Comparison of ENCODE assay signal across 25 cellular contexts in genomic region chr16:50731989-50732589, GRCh38. TPM values are rescaled to one million over a fixed set of nuclear protein-coding genes. Genes with fewer than 3 reads are reported as not detected.
A peak's percentile ranks its signal among the peaks of the same experiment; 100 is the strongest.
DNase-seq lines count a peak whose midpoint lies in the region; ATAC-seq and TF ChIP-seq lines count a peak whose summit lies in the region.
"Had no signal": no experiment of that assay in that cellular context is flagged by ENCODE, and none has a peak within 500 bp of the region (broad histone marks: within the 10 kb centered on the region; RNA-seq: fewer than 3 reads in every experiment).

No MANE protein-coding gene starts in this region.

- TF ChIP-seq CTCF in activated CD8-positive, alpha-beta T cell treated with anti-CD3 and anti-CD28 coated beads for 36 hours (IDR thresholded peaks at IDR 0.05): no peak
- TF ChIP-seq CTCF in HEK293 (tag by site-specific recombination; IDR thresholded peaks at IDR 0.05) (no peak), transverse colon (IDR thresholded peaks at IDR 0.05) (no peak)

- CTCF ChIA-PET in activated CD8-positive, alpha-beta T cell treated with anti-CD3 and anti-CD28 coated beads, Interleukin-2, amount 10 ng/mL, durations not matched to agents 7 days and 5 days (lab: Charles Lee): interaction anchor here (2.0 to 3.9 kb wide), 3 partner anchors 10 to 64 kb away, joined by 6 to 18 read pairs (median 9); partner anchors contain the start of gene CYLD
- CTCF ChIA-PET in activated CD8-positive, alpha-beta T cell treated with anti-CD3 and anti-CD28 coated beads for 36 hours (lab: Charles Lee): interaction anchor here (0.8 to 4.8 kb wide), 4 partner anchors 10 to 67 kb away, joined by 3 to 34 read pairs (median 6); partner anchors contain the start of gene CYLD
- CTCF ChIA-PET in HEK293 (lab: Yijun Ruan, JAX): interaction anchor here (0.5 to 1.0 kb wide), 4 partner anchors 19 to 1324 kb away, joined by 3 read pairs; no protein-coding TSS in a partner anchor

- H3K9me3 Mint-ChIP-seq in activated CD8-positive, alpha-beta T cell treated with anti-CD3 and anti-CD28 coated beads, Interleukin-2, amount 10 ng/mL, durations not matched to agents 7 days and 5 days (ENCODE audit: insufficient read depth): no peaks in the 10 kb centered on the region
- H3K9me3 Mint-ChIP-seq in activated CD8-positive, alpha-beta T cell treated with anti-CD3 and anti-CD28 coated beads for 36 hours: no peaks in the 10 kb centered on the region
- no peaks in the 10 kb centered on the region for H3K9me3 Mint-ChIP-seq in stimulated activated effector memory CD8-positive, alpha-beta T cell treated with anti-CD3 and anti-CD28 coated beads, Interleukin-12 subunit alpha, Interleukin-12 subunit beta, amount 100 ng/mL, for 72 hours
- H3K9me3 Mint-ChIP-seq in natural killer cell treated with Interleukin-12 subunit alpha and Interleukin-12 subunit beta and Interleukin-15 and Interleukin-18, amount 100 ng/mL, for 72 hours: no peaks in the 10 kb centered on the region
- H3K9me3 Mint-ChIP-seq: activated T-helper 2 cell treated with anti-CD3 and anti-CD28 coated beads, Interferon-gamma antibody, Interleukin-2, Interleukin-4, amounts not matched to agents 10 μg/mL and 5 μg/mL and 100 μg/mL, durations not matched to agents 14 hours and 24 hours and 36 hours had no signal

- no peak overlapping the region for H3K4me3 ChIP-seq in HEK293 (ENCODE audit: low read depth, low read length)
- no peak overlapping the region for H3K4me3 ChIP-seq in transverse colon
- H3K4me3 ChIP-seq: BLaER1, lower lobe of right lung, mucosa of descending colon, psoas muscle had no signal

- H3K27me3 Mint-ChIP-seq in activated CD8-positive, alpha-beta T cell treated with anti-CD3 and anti-CD28 coated beads, Interleukin-2, amount 10 ng/mL, durations not matched to agents 7 days and 5 days (ENCODE audit: low read depth): no peaks in the 10 kb centered on the region
- H3K27me3 Mint-ChIP-seq in activated CD8-positive, alpha-beta T cell treated with anti-CD3 and anti-CD28 coated beads for 36 hours: no peaks in the 10 kb centered on the region
- H3K27me3 Mint-ChIP-seq in natural killer cell treated with Interleukin-12 subunit alpha and Interleukin-12 subunit beta and Interleukin-15 and Interleukin-18, amount 100 ng/mL, for 72 hours: no peaks in the 10 kb centered on the region

- WGBS in transverse colon (ENCODE audit: low coverage in 1 of 2), 2 donors: 87 to 90% methylated on average over 6 to 8 of the region's 8 CpGs

- H3K27ac Mint-ChIP-seq in activated CD8-positive, alpha-beta T cell treated with anti-CD3 and anti-CD28 coated beads, Interleukin-2, amount 10 ng/mL, durations not matched to agents 7 days and 5 days: peak overlapping the region; percentile 77
- H3K27ac Mint-ChIP-seq in activated CD8-positive, alpha-beta T cell treated with anti-CD3 and anti-CD28 coated beads for 36 hours: no peak overlapping the region
- peak overlapping the region; percentile 39 for H3K27ac Mint-ChIP-seq in stimulated activated effector memory CD8-positive, alpha-beta T cell treated with anti-CD3 and anti-CD28 coated beads, Interleukin-12 subunit alpha, Interleukin-12 subunit beta, amount 100 ng/mL, for 72 hours
- H3K27ac Mint-ChIP-seq in natural killer cell treated with Interleukin-12 subunit alpha and Interleukin-12 subunit beta and Interleukin-15 and Interleukin-18, amount 100 ng/mL, for 72 hours: peak overlapping the region in 1 of 2 donors; percentile 39

- intact Hi-C loops in activated CD8-positive, alpha-beta T cell treated with anti-CD3 and anti-CD28 coated beads for 36 hours (cut with micrococcal nuclease): no loop called here
- intact Hi-C loops in transverse colon (cut with DNase I; ENCODE audit: low total_unique reads): no loop called here

- peaks cover 18% of the 10 kb centered on the region for H3K4me1 Mint-ChIP-seq in activated CD8-positive, alpha-beta T cell treated with anti-CD3 and anti-CD28 coated beads, Interleukin-2, amount 10 ng/mL, durations not matched to agents 7 days and 5 days (ENCODE audit: low read depth)
- H3K4me1 Mint-ChIP-seq in activated CD8-positive, alpha-beta T cell treated with anti-CD3 and anti-CD28 coated beads for 36 hours (ENCODE audit: low read depth): peaks cover 27% of the 10 kb centered on the region
- peaks cover 35% of the 10 kb centered on the region for H3K4me1 Mint-ChIP-seq in stimulated activated effector memory CD8-positive, alpha-beta T cell treated with anti-CD3 and anti-CD28 coated beads, Interleukin-12 subunit alpha, Interleukin-12 subunit beta, amount 100 ng/mL, for 72 hours
- peaks cover 9 to 11% of the 10 kb centered on the region in 2 donors for H3K4me1 Mint-ChIP-seq in natural killer cell treated with Interleukin-12 subunit alpha and Interleukin-12 subunit beta and Interleukin-15 and Interleukin-18, amount 100 ng/mL, for 72 hours (ENCODE audit: low read depth in 2 of 2)

- DNase-seq in activated CD8-positive, alpha-beta T cell treated with anti-CD3 and anti-CD28 coated beads, Interleukin-2, amount 10 ng/mL, durations not matched to agents 7 days and 5 days: no peak
- DNase-seq in activated CD8-positive, alpha-beta T cell treated with anti-CD3 and anti-CD28 coated beads for 36 hours: no peak
- DNase-seq in ecto neural progenitor cell (ENCODE audit: low spot score): peak; percentile 35
- no peak for DNase-seq in stimulated activated effector memory CD8-positive, alpha-beta T cell treated with anti-CD3 and anti-CD28 coated beads, Interleukin-12 subunit alpha, Interleukin-12 subunit beta, amount 100 ng/mL, for 72 hours (ENCODE audit: low spot score in 2 of 2)
- no peak for DNase-seq in natural killer cell treated with Interleukin-12 subunit alpha and Interleukin-12 subunit beta and Interleukin-15 and Interleukin-18, amount 100 ng/mL, for 72 hours (ENCODE audit: low spot score)
- DNase-seq in transverse colon: no peak
- DNase-seq: activated CD4-positive, CD25-positive, alpha-beta regulatory T cell; dermis blood vessel endothelial cell; H7; KBM-7; kidney glomerular epithelial cell; lower lobe of right lung; MM.1S; mucosa of descending colon; NCI-H1417; NCI-H2081; NCI-H226; NCI-H82; psoas muscle; SK-N-SH; stimulated activated CD8-positive, alpha-beta memory T cell treated with anti-CD3 and anti-CD28 coated beads, Interleukin-4, amount 100 ng/mL, for 48 hours had no signal

- no peak overlapping the region for H3K4me3 Mint-ChIP-seq in activated CD8-positive, alpha-beta T cell treated with anti-CD3 and anti-CD28 coated beads, Interleukin-2, amount 10 ng/mL, durations not matched to agents 7 days and 5 days
- H3K4me3 Mint-ChIP-seq in activated CD8-positive, alpha-beta T cell treated with anti-CD3 and anti-CD28 coated beads for 36 hours: no peak overlapping the region
- H3K4me3 Mint-ChIP-seq in stimulated activated effector memory CD8-positive, alpha-beta T cell treated with anti-CD3 and anti-CD28 coated beads, Interleukin-12 subunit alpha, Interleukin-12 subunit beta, amount 100 ng/mL, for 72 hours: no peak overlapping the region
- no peak overlapping the region for H3K4me3 Mint-ChIP-seq in natural killer cell treated with Interleukin-12 subunit alpha and Interleukin-12 subunit beta and Interleukin-15 and Interleukin-18, amount 100 ng/mL, for 72 hours

- no peaks in the 10 kb centered on the region for H3K27me3 ChIP-seq in transverse colon
- H3K27me3 ChIP-seq: BLaER1 had no signal

- H3K9me3 ChIP-seq in HEK293 (ENCODE audit: control insufficient read depth, insufficient read depth, low read depth, low read length): no peaks in the 10 kb centered on the region
- no peaks in the 10 kb centered on the region for H3K9me3 ChIP-seq in transverse colon
- H3K9me3 ChIP-seq: BLaER1, lower lobe of right lung, mucosa of descending colon, psoas muscle, SK-N-SH had no signal

- in situ Hi-C loops in transverse colon (cut with MboI; ENCODE audit: low pct_ligation_motif_present in 1 of 4, low pct_unique_long_range_greater_than_20kb in 1 of 4, low sequenced_read_pairs in 3 of 4): no loop called here

- H3K36me3 ChIP-seq in HEK293 (ENCODE audit: control insufficient read depth in 2 of 2, insufficient read depth in 1 of 2, low read length in 2 of 2) (no peaks in the 10 kb centered on the region), transverse colon (no peaks in the 10 kb centered on the region)
- H3K36me3 ChIP-seq: BLaER1 had no signal

- no peaks in the 10 kb centered on the region for H3K4me1 ChIP-seq in HEK293 (ENCODE audit: control insufficient read depth, insufficient read depth, low read length)
- H3K4me1 ChIP-seq in transverse colon: no peaks in the 10 kb centered on the region
- H3K4me1 ChIP-seq: BLaER1, lower lobe of right lung, psoas muscle had no signal

- ATAC-seq in activated CD8-positive, alpha-beta T cell treated with anti-CD3 and anti-CD28 coated beads, Interleukin-2, amount 10 ng/mL, durations not matched to agents 7 days and 5 days: no peak
- no peak for ATAC-seq in activated CD8-positive, alpha-beta T cell treated with anti-CD3 and anti-CD28 coated beads for 36 hours
- ATAC-seq in stimulated activated effector memory CD8-positive, alpha-beta T cell treated with anti-CD3 and anti-CD28 coated beads, Interleukin-12 subunit alpha, Interleukin-12 subunit beta, amount 100 ng/mL, for 72 hours: no peak
- ATAC-seq in HG03108 (IDR thresholded peaks at IDR 0.05; ENCODE audit: unreplicated experiment): no peak
- ATAC-seq in natural killer cell treated with Interleukin-12 subunit alpha and Interleukin-12 subunit beta and Interleukin-15 and Interleukin-18, amount 100 ng/mL, for 72 hours: no peak
- ATAC-seq: lower lobe of right lung, mucosa of descending colon, psoas muscle had no signal

- H3K36me3 Mint-ChIP-seq in activated CD8-positive, alpha-beta T cell treated with anti-CD3 and anti-CD28 coated beads, Interleukin-2, amount 10 ng/mL, durations not matched to agents 7 days and 5 days (ENCODE audit: low read depth): no peaks in the 10 kb centered on the region
- H3K36me3 Mint-ChIP-seq in activated CD8-positive, alpha-beta T cell treated with anti-CD3 and anti-CD28 coated beads for 36 hours (ENCODE audit: low read depth): no peaks in the 10 kb centered on the region
- peaks cover 12% of the 10 kb centered on the region for H3K36me3 Mint-ChIP-seq in stimulated activated effector memory CD8-positive, alpha-beta T cell treated with anti-CD3 and anti-CD28 coated beads, Interleukin-12 subunit alpha, Interleukin-12 subunit beta, amount 100 ng/mL, for 72 hours
- H3K36me3 Mint-ChIP-seq in natural killer cell treated with Interleukin-12 subunit alpha and Interleukin-12 subunit beta and Interleukin-15 and Interleukin-18, amount 100 ng/mL, for 72 hours: peaks cover 6% of the 10 kb centered on the region

- H3K27ac ChIP-seq in HEK293 (ENCODE audit: extremely low read depth, low read depth, low read length) (no peak overlapping the region), transverse colon (no peak overlapping the region)
- H3K27ac ChIP-seq: BLaER1, lower lobe of right lung, psoas muscle had no signal

- no peak for TF ChIP-seq POLR2A in transverse colon (IDR thresholded peaks at IDR 0.05)

- TF ChIP-seq EP300 in transverse colon (IDR thresholded peaks at IDR 0.05; ENCODE audit: low read depth): no peak

- POLR2A ChIA-PET in activated CD8-positive, alpha-beta T cell treated with anti-CD3 and anti-CD28 coated beads, Interleukin-2, amount 10 ng/mL, durations not matched to agents 7 days and 5 days (lab: Charles Lee): interaction anchor here (0.5 to 2.0 kb wide), 3 partner anchors 9 to 151 kb away, joined by 3 to 11 read pairs (median 3); partner anchors contain the start of gene CYLD
- POLR2A ChIA-PET in activated CD8-positive, alpha-beta T cell treated with anti-CD3 and anti-CD28 coated beads for 36 hours (lab: Charles Lee): interaction anchor here (0.9 kb wide), 1 partner anchor 15 kb away, joined by 3 read pairs; no protein-coding TSS in a partner anchor
- POLR2A ChIA-PET in HEK293 (lab: Yijun Ruan, JAX): no interaction called here

RNA-seq across cellular contexts. Expression of gene CYLD, which starts 9.8 kb away (rescaled TPM):
- total RNA-seq in activated CD8-positive, alpha-beta T cell treated with anti-CD3 and anti-CD28 coated beads, Interleukin-2, amount 10 ng/mL, durations not matched to agents 7 days and 5 days: 100 to 1,000 TPM; 116 to 129 TPM
- total RNA-seq in activated CD8-positive, alpha-beta T cell treated with anti-CD3 and anti-CD28 coated beads for 36 hours: 10 to 100 TPM; 86.4 to 94.4 TPM
- 100 to 1,000 TPM in 1 of 2 donors, 10 to 100 TPM in 1; 95.4 to 126 TPM for total RNA-seq in natural killer cell treated with Interleukin-12 subunit alpha and Interleukin-12 subunit beta and Interleukin-15 and Interleukin-18, amount 100 ng/mL, for 72 hours
- total RNA-seq in transverse colon: 10 to 100 TPM in 3 of 4 donors, 1 to 10 TPM in 1; 5.2 to 56.5 (median 34.1) TPM

RNA-seq across cellular contexts. Expression of gene NOD2, which starts 38.7 kb away (rescaled TPM):
- total RNA-seq in activated CD8-positive, alpha-beta T cell treated with anti-CD3 and anti-CD28 coated beads, Interleukin-2, amount 10 ng/mL, durations not matched to agents 7 days and 5 days: 1 to 10 TPM; 1.6 to 1.7 TPM
- total RNA-seq in activated CD8-positive, alpha-beta T cell treated with anti-CD3 and anti-CD28 coated beads for 36 hours: 1 to 10 TPM; 1.1 to 1.6 TPM
- total RNA-seq in natural killer cell treated with Interleukin-12 subunit alpha and Interleukin-12 subunit beta and Interleukin-15 and Interleukin-18, amount 100 ng/mL, for 72 hours: 10 to 100 TPM in 1 of 2 donors, 1 to 10 TPM in 1; 3.7 to 11.2 TPM
- 1 to 10 TPM in 2 of 4 donors, under 1 TPM in 1, not detected in 1; 0.41 to 2.6 (median 2.2) TPM for total RNA-seq in transverse colon
- total RNA-seq: H7 had no signal

RNA-seq across cellular contexts. Expression of gene SNX20, which starts 51.0 kb away (rescaled TPM):
- total RNA-seq in activated CD8-positive, alpha-beta T cell treated with anti-CD3 and anti-CD28 coated beads, Interleukin-2, amount 10 ng/mL, durations not matched to agents 7 days and 5 days: 10 to 100 TPM; 64.8 to 65.3 TPM
- 10 to 100 TPM; 24.6 to 25.0 TPM for total RNA-seq in activated CD8-positive, alpha-beta T cell treated with anti-CD3 and anti-CD28 coated beads for 36 hours
- 10 to 100 TPM; 26.2 to 38.4 TPM for total RNA-seq in natural killer cell treated with Interleukin-12 subunit alpha and Interleukin-12 subunit beta and Interleukin-15 and Interleukin-18, amount 100 ng/mL, for 72 hours
- total RNA-seq in transverse colon: 1 to 10 TPM in 3 of 4 donors, under 1 TPM in 1; 0.20 to 4.3 (median 2.6) TPM
- total RNA-seq: H7 had no signal

Comparison
In these comparisons a context has a peak if more than half of its experiments do, and no peak if none do; other contexts are left out.
1. RNA of gene SNX20, which starts 51.0 kb away (total RNA-seq): 64.8 to 65.3 TPM in activated CD8-positive, alpha-beta T cell treated with anti-CD3 and anti-CD28 coated beads, Interleukin-2, amount 10 ng/mL, durations not matched to agents 7 days and 5 days, 26.2 to 38.4 TPM in natural killer cell treated with Interleukin-12 subunit alpha and Interleukin-12 subunit beta and Interleukin-15 and Interleukin-18, amount 100 ng/mL, for 72 hours and 24.6 to 25.0 TPM in activated CD8-positive, alpha-beta T cell treated with anti-CD3 and anti-CD28 coated beads for 36 hours; 0.20 to 4.3 TPM in transverse colon; every median in the first group is over 4 times any median in the second.